Comparison of ENCODE assay signal across 9 cellular contexts in the genomic region with DNA sequence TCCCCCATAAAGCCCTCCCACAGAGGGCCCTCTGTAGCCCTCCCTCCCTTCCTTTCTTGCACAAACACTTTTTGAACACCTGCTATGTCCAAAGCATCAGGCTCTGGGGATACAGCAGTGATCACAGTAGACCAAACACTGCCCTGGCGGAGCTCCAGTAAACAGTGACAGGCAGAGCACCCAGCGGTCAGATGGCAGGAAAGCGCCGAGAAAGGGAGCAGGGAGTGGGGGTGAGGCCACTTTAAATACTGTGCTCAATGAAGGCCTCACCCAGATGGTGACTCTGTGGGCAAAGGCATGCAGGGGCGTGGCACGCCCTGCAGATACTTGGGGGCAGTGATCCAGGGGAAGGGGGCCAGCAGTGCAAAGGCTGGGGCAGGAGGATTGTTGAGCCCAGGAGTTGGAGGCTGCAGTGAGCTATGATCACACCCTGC. TPM values are rescaled to one million over a fixed set of nuclear protein-coding genes. Genes with fewer than 3 reads are reported as not detected.
DNase-seq lines count a peak whose midpoint lies in the region; ATAC-seq, FAIRE-seq and TF ChIP-seq lines count a peak whose summit lies in the region.
"Had no signal": no experiment of that assay in that cellular context is flagged by ENCODE, and none has a peak within 500 bp of the region (broad histone marks: within the 10 kb centered on the region; RNA-seq: fewer than 3 reads in every experiment).

No MANE protein-coding gene starts in this region.

- H3K4me3 ChIP-seq in BE2C (ENCODE audit: low read depth, low read length) (peak overlapping the region; percentile 63), H7 (ENCODE audit: insufficient read depth, low read depth, low read length) (no peak overlapping the region), SJCRH30 (no peak overlapping the region), HepG2 (replicated peaks in 1 of 3; ENCODE audit: insufficient read depth in 1 of 3, low read depth in 2 of 3, low read length in 3 of 3) (peak overlapping the region in 2 of 3 experiments; percentile 15 to 67; a peak in 3 of 6 replicates)

- CTCF ChIA-PET in HepG2 (lab: Yijun Ruan, JAX; ENCODE audit: low intra/inter-chr PET ratio, low total read pairs) = no interaction called here

- H3K9me3 ChIP-seq in BE2C (no peaks in the 10 kb centered on the region), SJCRH30 (replicated peaks) (no peaks in the 10 kb centered on the region), HepG2 (ENCODE audit: low read length) (no peaks in the 10 kb centered on the region)

- peak; percentile 66 for FAIRE-seq in HepG2 (lab: Jason Lieb, UNC)
- FAIRE-seq: bronchial epithelial cell had no signal

- 10% methylated on average over 6 of the region's 6 CpGs for WGBS in HepG2 (ENCODE audit: low lambda C conversion rate)

- intact Hi-C loops in HepG2 (cut with micrococcal nuclease; ENCODE audit: unreplicated experiment) = loop anchor here (5.0 kb wide), 1 partner anchor 1642 kb away; no protein-coding TSS in a partner anchor

- no peak for TF ChIP-seq POLR2A in HepG2 (IDR thresholded peaks at IDR 0.05; ENCODE audit: insufficient read depth in 1 of 2, low read depth in 2 of 2, low read length in 2 of 2)

- H2AFZ ChIP-seq in HepG2 (ENCODE audit: low read length) = no peak overlapping the region

- no peaks in the 10 kb centered on the region for H3K79me2 ChIP-seq in HepG2 (ENCODE audit: insufficient read depth, low read length)

- peak; percentile 69 for DNase-seq in BE2C
- peak; percentile 56 for DNase-seq in H7
- DNase-seq in SJCRH30 = peak; percentile 48 to 69
- peak; percentile 62 for DNase-seq in HepG2 (ENCODE audit: low spot score)
- DNase-seq in NCI-H2227 treated with DMSO at 0.1 percent for 48 hours (lab: John Stamatoyannopoulos, UW) = no peak
- DNase-seq in NAMALWA (ENCODE audit: low spot score) = no peak

- no peak for TF ChIP-seq EP300 in HepG2 (IDR thresholded peaks at IDR 0.05; ENCODE audit: low read depth in 2 of 2, low read length in 2 of 2)
- TF ChIP-seq EP300 in HepG2 (CRISPR knock-in tag; IDR thresholded peaks at IDR 0.05; ENCODE audit: borderline replicate concordance) = no peak

- peak overlapping the region; percentile 81 for H3K4me2 ChIP-seq in HepG2 (ENCODE audit: low read depth, low read length)

- POLR2A ChIA-PET in HepG2 (lab: Yijun Ruan, JAX) = interaction anchor here (1.0 kb wide), 1 partner anchor 140 kb away, joined by 3 read pairs; no protein-coding TSS in a partner anchor

- H3K4me1 ChIP-seq in BE2C (peaks cover 9% of the 10 kb centered on the region), SJCRH30 (peaks cover 4% of the 10 kb centered on the region), HepG2 (ENCODE audit: insufficient read depth, low read length) (peaks cover 74% of the 10 kb centered on the region)

- no peak overlapping the region for H3K27ac ChIP-seq in SJCRH30
- peak overlapping the region; percentile 8 for H3K27ac ChIP-seq in HepG2 (ENCODE audit: extremely low read length, insufficient read depth, low read length)

- peak overlapping the region; percentile 18; the same call in 1 of the 2 replicates for H3K9ac ChIP-seq in HepG2 (ENCODE audit: insufficient read depth, low read depth, low read length)

- TF ChIP-seq RAD21 in HepG2 (CRISPR knock-in tag; IDR thresholded peaks at IDR 0.05) = no peak

- TF ChIP-seq CTCF in BE2C (IDR thresholded peaks at IDR 0.05; ENCODE audit: low read depth, low read length) = no peak
- TF ChIP-seq CTCF in HepG2 (CRISPR knock-in tag; IDR thresholded peaks at IDR 0.05) = peak; percentile 39; the same call in 1 of the 2 replicates

- no peaks in the 10 kb centered on the region for H4K20me1 ChIP-seq in HepG2 (ENCODE audit: insufficient read depth, low read length)

- ATAC-seq in HepG2 = peak; percentile 70
- ATAC-seq in GM18868 (IDR thresholded peaks at IDR 0.05; ENCODE audit: unreplicated experiment) = no peak
- no peak for ATAC-seq in HG03135 (IDR thresholded peaks at IDR 0.05; ENCODE audit: unreplicated experiment)

- BruUV-seq in HepG2 (replicated peaks; lab: Mats Ljungman, UMichigan) = no TSS peak

- in situ Hi-C loops in HepG2 (cut with HindIII; ENCODE audit: extremely low pct_ligation_motif_present, low pct_unique_long_range_greater_than_20kb) = no loop called here

- H3K27me3 ChIP-seq in BE2C = no peaks in the 10 kb centered on the region
- H3K27me3 ChIP-seq in H7 (ENCODE audit: control insufficient read depth, insufficient read depth, low read length) = no peaks in the 10 kb centered on the region
- H3K27me3 ChIP-seq in SJCRH30 = no peaks in the 10 kb centered on the region
- H3K27me3 ChIP-seq in HepG2 (ENCODE audit: control insufficient read depth in 1 of 2, insufficient read depth in 2 of 2, low read length in 2 of 2) = no peaks in the 10 kb centered on the region

- H3K36me3 ChIP-seq in BE2C (peaks cover 12% of the 10 kb centered on the region), H7 (replicated peaks; ENCODE audit: control insufficient read depth, insufficient read depth, low read length) (no peaks in the 10 kb centered on the region), SJCRH30 (no peaks in the 10 kb centered on the region), HepG2 (replicated peaks in 1 of 2; ENCODE audit: control insufficient read depth in 1 of 2, insufficient read depth in 2 of 2, low read length in 2 of 2) (no peaks in the 10 kb centered on the region)

RNA-seq across cellular contexts. Expression of gene PRR29, which starts 7.6 kb away (rescaled TPM):
- polyA plus RNA-seq in BE2C (2012; ENCODE audit: insufficient read depth, insufficient read length, low read depth) = 6.8 TPM
- total RNA-seq in H7 (2014; rRNA removed; shearing (Covaris generic)) = 0.52 and 0.63 TPM in 2 replicates
- total RNA-seq in SJCRH30 (2014; rRNA removed; shearing (Covaris generic)) = 0.12 TPM in 1 of 2 replicates, not detected in the other
- total RNA-seq in HepG2 (2016; rRNA removed; fragmentation: Illumina TruSeq; extraction: Trizol) = 0.07 and 0.11 TPM in 2 replicates
- not detected in 2 replicates for total RNA-seq in HepG2 (2016; cell fraction: cytosol; rRNA removed; fragmentation: Illumina TruSeq; extraction: Trizol; ENCODE audit: low read depth)
- 0.19 TPM in 1 of 2 replicates, not detected in the other for total RNA-seq in HepG2 (2016; cell fraction: insoluble cytoplasmic fraction; rRNA removed; fragmentation: Illumina TruSeq; extraction: Trizol)
- 0.06 and 0.14 TPM in 2 replicates for total RNA-seq in HepG2 (2016; cell fraction: membrane; rRNA removed; fragmentation: Illumina TruSeq; extraction: Trizol)
- total RNA-seq in HepG2 (2016; cell fraction: nucleus; rRNA removed; fragmentation: Illumina TruSeq; extraction: Trizol) = not detected in 2 replicates
- 0.08 and 0.20 TPM in 2 replicates for polyA plus RNA-seq in HepG2 (2011; rRNA removed)
- polyA plus RNA-seq in HepG2 (2011; cell fraction: cytosol; rRNA removed) = 0.06 and 0.07 TPM in 2 replicates
- 0.73 and 0.96 TPM in 2 replicates for polyA plus RNA-seq in HepG2 (2011; cell fraction: nucleus; rRNA removed)
- polyA plus RNA-seq in HepG2 (2012) = 0.21 and 0.40 TPM in 2 replicates
- polyA plus RNA-seq in HepG2 (2016; cell fraction: cytosol; fragmentation: Illumina TruSeq; extraction: Trizol; ENCODE audit: low read depth) = 0.10 and 0.11 TPM in 2 replicates
- 0.23 TPM in 1 of 2 replicates, not detected in the other for polyA plus RNA-seq in HepG2 (2016; cell fraction: insoluble cytoplasmic fraction; fragmentation: Illumina TruSeq; extraction: Trizol; ENCODE audit: low read depth)
- not detected in 2 replicates for polyA plus RNA-seq in HepG2 (2016; cell fraction: membrane; fragmentation: Illumina TruSeq; extraction: Trizol; ENCODE audit: low read depth)
- polyA plus RNA-seq in HepG2 (2016; cell fraction: nucleus; fragmentation: Illumina TruSeq; extraction: Trizol; ENCODE audit: insufficient read depth, low read depth) = not detected in 2 replicates
- 0.16 TPM in 1 of 2 replicates, not detected in the other for polyA minus RNA-seq in HepG2 (2011; rRNA and poly(A)+ RNA removed; ENCODE audit: low replicate concordance)
- polyA minus RNA-seq in HepG2 (2011; cell fraction: cytosol; rRNA and poly(A)+ RNA removed) = not detected in 2 replicates
- 0.26 and 0.37 TPM in 2 replicates for polyA minus RNA-seq in HepG2 (2011; cell fraction: nucleus; rRNA and poly(A)+ RNA removed)
- total RNA-seq: bronchial epithelial cell had no signal

RNA-seq across cellular contexts. Expression of gene ICAM2, which starts 14.7 kb away (rescaled TPM):
- polyA plus RNA-seq in BE2C (2012; ENCODE audit: insufficient read depth, insufficient read length, low read depth) = 105 TPM
- total RNA-seq in H7 (2014; rRNA removed; shearing (Covaris generic)) = 0.11 and 0.59 TPM in 2 replicates
- total RNA-seq in SJCRH30 (2014; rRNA removed; shearing (Covaris generic)) = 0.33 and 0.43 TPM in 2 replicates
- 7.9 and 10.9 TPM in 2 replicates for total RNA-seq in HepG2 (2016; rRNA removed; fragmentation: Illumina TruSeq; extraction: Trizol)
- total RNA-seq in HepG2 (2016; cell fraction: cytosol; rRNA removed; fragmentation: Illumina TruSeq; extraction: Trizol; ENCODE audit: low read depth) = 4.1 and 5.7 TPM in 2 replicates
- total RNA-seq in HepG2 (2016; cell fraction: insoluble cytoplasmic fraction; rRNA removed; fragmentation: Illumina TruSeq; extraction: Trizol) = 9.4 and 10.9 TPM in 2 replicates
- total RNA-seq in HepG2 (2016; cell fraction: membrane; rRNA removed; fragmentation: Illumina TruSeq; extraction: Trizol) = 8.3 and 9.3 TPM in 2 replicates
- 7.4 and 8.7 TPM in 2 replicates for total RNA-seq in HepG2 (2016; cell fraction: nucleus; rRNA removed; fragmentation: Illumina TruSeq; extraction: Trizol)
- polyA plus RNA-seq in HepG2 (2011; rRNA removed) = 20.8 and 21.4 TPM in 2 replicates
- polyA plus RNA-seq in HepG2 (2011; cell fraction: cytosol; rRNA removed) = 25.1 and 29.5 TPM in 2 replicates
- polyA plus RNA-seq in HepG2 (2011; cell fraction: nucleus; rRNA removed) = 10.1 and 10.2 TPM in 2 replicates
- 6.0 and 8.9 TPM in 2 replicates for polyA plus RNA-seq in HepG2 (2012)
- 3.9 and 5.8 TPM in 2 replicates for polyA plus RNA-seq in HepG2 (2016; cell fraction: cytosol; fragmentation: Illumina TruSeq; extraction: Trizol; ENCODE audit: low read depth)
- polyA plus RNA-seq in HepG2 (2016; cell fraction: insoluble cytoplasmic fraction; fragmentation: Illumina TruSeq; extraction: Trizol; ENCODE audit: low read depth) = 7.5 and 8.3 TPM in 2 replicates
- 5.9 and 6.9 TPM in 2 replicates for polyA plus RNA-seq in HepG2 (2016; cell fraction: membrane; fragmentation: Illumina TruSeq; extraction: Trizol; ENCODE audit: low read depth)
- polyA plus RNA-seq in HepG2 (2016; cell fraction: nucleus; fragmentation: Illumina TruSeq; extraction: Trizol; ENCODE audit: insufficient read depth, low read depth) = 11.9 and 12.3 TPM in 2 replicates
- 1.3 and 35.6 TPM in 2 replicates for polyA minus RNA-seq in HepG2 (2011; rRNA and poly(A)+ RNA removed; ENCODE audit: low replicate concordance)
- 6.6 and 7.4 TPM in 2 replicates for polyA minus RNA-seq in HepG2 (2011; cell fraction: cytosol; rRNA and poly(A)+ RNA removed)
- 4.2 and 7.6 TPM in 2 replicates for polyA minus RNA-seq in HepG2 (2011; cell fraction: nucleus; rRNA and poly(A)+ RNA removed)

RNA-seq across cellular contexts. Expression of gene SCN4A, which starts 33.0 kb away (rescaled TPM):
- 0.06 TPM for polyA plus RNA-seq in BE2C (2012; ENCODE audit: insufficient read depth, insufficient read length, low read depth)
- 4.8 and 6.8 TPM in 2 replicates for total RNA-seq in H7 (2014; rRNA removed; shearing (Covaris generic))
- total RNA-seq in SJCRH30 (2014; rRNA removed; shearing (Covaris generic)) = 12.4 and 14.3 TPM in 2 replicates
- total RNA-seq in HepG2 (2016; rRNA removed; fragmentation: Illumina TruSeq; extraction: Trizol) = 0.02 TPM in 1 of 2 replicates, not detected in the other
- total RNA-seq in HepG2 (2016; cell fraction: cytosol; rRNA removed; fragmentation: Illumina TruSeq; extraction: Trizol; ENCODE audit: low read depth) = not detected in 2 replicates
- total RNA-seq in HepG2 (2016; cell fraction: insoluble cytoplasmic fraction; rRNA removed; fragmentation: Illumina TruSeq; extraction: Trizol) = not detected in 2 replicates
- total RNA-seq in HepG2 (2016; cell fraction: membrane; rRNA removed; fragmentation: Illumina TruSeq; extraction: Trizol) = not detected in 2 replicates
- not detected in 2 replicates for total RNA-seq in HepG2 (2016; cell fraction: nucleus; rRNA removed; fragmentation: Illumina TruSeq; extraction: Trizol)
- 0.03 and 0.04 TPM in 2 replicates for polyA plus RNA-seq in HepG2 (2011; rRNA removed)
- 0.01 TPM in 2 replicates for polyA plus RNA-seq in HepG2 (2011; cell fraction: cytosol; rRNA removed)
- 0.07 and 0.13 TPM in 2 replicates for polyA plus RNA-seq in HepG2 (2011; cell fraction: nucleus; rRNA removed)
- 0.03 and 0.12 TPM in 2 replicates for polyA plus RNA-seq in HepG2 (2012)
- not detected in 2 replicates for polyA plus RNA-seq in HepG2 (2016; cell fraction: cytosol; fragmentation: Illumina TruSeq; extraction: Trizol; ENCODE audit: low read depth)
- not detected in 2 replicates for polyA plus RNA-seq in HepG2 (2016; cell fraction: insoluble cytoplasmic fraction; fragmentation: Illumina TruSeq; extraction: Trizol; ENCODE audit: low read depth)
- polyA plus RNA-seq in HepG2 (2016; cell fraction: membrane; fragmentation: Illumina TruSeq; extraction: Trizol; ENCODE audit: low read depth) = not detected in 2 replicates
- not detected in 2 replicates for polyA plus RNA-seq in HepG2 (2016; cell fraction: nucleus; fragmentation: Illumina TruSeq; extraction: Trizol; ENCODE audit: insufficient read depth, low read depth)
- polyA minus RNA-seq in HepG2 (2011; rRNA and poly(A)+ RNA removed; ENCODE audit: low replicate concordance) = 0.38 and 4.1 TPM in 2 replicates
- not detected in 2 replicates for polyA minus RNA-seq in HepG2 (2011; cell fraction: cytosol; rRNA and poly(A)+ RNA removed)
- polyA minus RNA-seq in HepG2 (2011; cell fraction: nucleus; rRNA and poly(A)+ RNA removed) = 0.26 and 0.37 TPM in 2 replicates

Comparison
In these comparisons a context has a peak if more than half of its experiments do, and no peak if none do; other contexts are left out.
1. DNase-seq: peak in BE2C (single experiment), H7 (single experiment), SJCRH30 (2 of 2) and HepG2 (single experiment); none in NCI-H2227 treated with DMSO at 0.1 percent for 48 hours (single experiment) and NAMALWA (single experiment).
2. H3K4me3 ChIP-seq: peak in BE2C (single experiment) and HepG2 (2 of 3); none in H7 (single experiment) and SJCRH30 (single experiment).